13 cellular contexts compared by ENCODE assay signal in the genomic region with DNA sequence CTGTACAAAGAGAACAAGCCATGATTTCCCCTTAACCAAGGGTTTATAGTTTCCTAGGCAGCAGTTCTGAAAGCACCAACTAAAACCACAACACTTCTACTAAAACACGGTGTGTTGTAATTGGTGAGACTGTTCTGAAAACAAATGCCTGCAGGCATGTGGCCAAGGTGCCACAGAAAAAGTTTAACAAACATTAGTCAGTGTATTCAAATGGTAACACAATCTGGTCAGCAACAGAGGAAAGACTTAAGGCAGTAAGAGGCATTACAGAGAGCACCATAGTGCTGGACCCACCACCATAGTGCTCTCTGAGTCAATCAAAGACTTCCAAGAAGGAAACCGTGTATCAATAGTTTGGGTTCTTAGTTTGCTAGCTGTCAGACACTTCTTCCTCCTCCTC. TPM values are rescaled to one million over a fixed set of nuclear protein-coding genes. Genes with fewer than 3 reads are reported as not detected.
DNase-seq lines count a peak whose midpoint lies in the region; ATAC-seq and TF ChIP-seq lines count a peak whose summit lies in the region.
"Had no signal": no experiment of that assay in that cellular context is flagged by ENCODE, and none has a peak within 500 bp of the region (broad histone marks: within the 10 kb centered on the region; RNA-seq: fewer than 3 reads in every experiment).

No MANE protein-coding gene starts in this region.

- peak; percentile 24 for DNase-seq in stimulated activated CD4-positive, alpha-beta T cell treated with anti-CD3 and anti-CD28 coated beads, Interleukin-1b, Interleukin-23, amount 100 ng/mL, for 48 hours
- DNase-seq in stimulated activated CD4-positive, alpha-beta T cell treated with anti-CD3 and anti-CD28 coated beads, Interleukin-2, amount 100 ng/mL, for 48 hours: no peak
- no peak for DNase-seq in activated CD8-positive, alpha-beta T cell treated with anti-CD3 and anti-CD28 coated beads, Interleukin-2, amount 10 ng/mL, durations not matched to agents 7 days and 5 days
- peak; percentile 58 for DNase-seq in fibroblast of pulmonary artery (ENCODE audit: low read depth)
- no peak for DNase-seq in upper lobe of right lung
- no peak for DNase-seq in RKO (ENCODE audit: low spot score)
- DNase-seq: activated T-cell treated with anti-CD3 and anti-CD28 coated beads, Interleukin-2, amount 50 U/mL, for 1 hour; cortex of kidney; NCI-H146 had no signal

- H3K9me3 Mint-ChIP-seq in activated CD8-positive, alpha-beta T cell treated with anti-CD3 and anti-CD28 coated beads, Interleukin-2, amount 10 ng/mL, durations not matched to agents 7 days and 5 days (ENCODE audit: insufficient read depth): no peaks in the 10 kb centered on the region

- no peaks in the 10 kb centered on the region for H3K9me3 ChIP-seq in upper lobe of right lung
- H3K9me3 ChIP-seq: BLaER1 treated with 17β-estradiol and CSF1 and Interleukin-3, amounts not matched to agents 10 nM and 100 nM had no signal

- no peak overlapping the region for H3K4me3 Mint-ChIP-seq in activated CD8-positive, alpha-beta T cell treated with anti-CD3 and anti-CD28 coated beads, Interleukin-2, amount 10 ng/mL, durations not matched to agents 7 days and 5 days

- CTCF ChIA-PET in activated CD8-positive, alpha-beta T cell treated with anti-CD3 and anti-CD28 coated beads, Interleukin-2, amount 10 ng/mL, durations not matched to agents 7 days and 5 days (lab: Charles Lee): interaction anchor here (1.0 kb wide), 1 partner anchor 9 kb away, joined by 3 read pairs; no protein-coding TSS in a partner anchor

- peak; percentile 23 for ATAC-seq in activated CD8-positive, alpha-beta T cell treated with anti-CD3 and anti-CD28 coated beads, Interleukin-2, amount 10 ng/mL, durations not matched to agents 7 days and 5 days
- ATAC-seq in upper lobe of right lung: peak; percentile 25
- no peak for ATAC-seq in HG03196 (IDR thresholded peaks at IDR 0.05; ENCODE audit: unreplicated experiment)
- no peak for ATAC-seq in GM18873 (IDR thresholded peaks at IDR 0.05; ENCODE audit: low FRiP score, unreplicated experiment)

- peaks cover 55% of the 10 kb centered on the region for H3K36me3 Mint-ChIP-seq in activated CD8-positive, alpha-beta T cell treated with anti-CD3 and anti-CD28 coated beads, Interleukin-2, amount 10 ng/mL, durations not matched to agents 7 days and 5 days (ENCODE audit: low read depth)

- peaks cover 53% of the 10 kb centered on the region for H3K36me3 ChIP-seq in upper lobe of right lung

- H3K4me3 ChIP-seq in fibroblast of pulmonary artery (replicated peaks; ENCODE audit: low read depth, low read length) (no peak overlapping the region), upper lobe of right lung (no peak overlapping the region)
- H3K4me3 ChIP-seq: BLaER1 treated with 17β-estradiol and CSF1 and Interleukin-3, amounts not matched to agents 10 nM and 100 nM; skin epidermis had no signal

- H3K27me3 ChIP-seq in upper lobe of right lung: no peaks in the 10 kb centered on the region
- H3K27me3 ChIP-seq: BLaER1 treated with 17β-estradiol and CSF1 and Interleukin-3, amounts not matched to agents 10 nM and 100 nM had no signal

- peaks cover 7% of the 10 kb centered on the region for H3K4me1 Mint-ChIP-seq in activated CD8-positive, alpha-beta T cell treated with anti-CD3 and anti-CD28 coated beads, Interleukin-2, amount 10 ng/mL, durations not matched to agents 7 days and 5 days (ENCODE audit: low read depth)

- POLR2A ChIA-PET in activated CD8-positive, alpha-beta T cell treated with anti-CD3 and anti-CD28 coated beads, Interleukin-2, amount 10 ng/mL, durations not matched to agents 7 days and 5 days (lab: Charles Lee): interaction anchor here (1.0 to 1.1 kb wide), 2 partner anchors 18 to 23 kb away, joined by 3 read pairs; a partner anchor contains a TSS

- H3K4me1 ChIP-seq in upper lobe of right lung: peaks cover 15% of the 10 kb centered on the region

- no peak overlapping the region for H3K27ac Mint-ChIP-seq in activated CD8-positive, alpha-beta T cell treated with anti-CD3 and anti-CD28 coated beads, Interleukin-2, amount 10 ng/mL, durations not matched to agents 7 days and 5 days

- no peaks in the 10 kb centered on the region for H3K27me3 Mint-ChIP-seq in activated CD8-positive, alpha-beta T cell treated with anti-CD3 and anti-CD28 coated beads, Interleukin-2, amount 10 ng/mL, durations not matched to agents 7 days and 5 days (ENCODE audit: low read depth)

- no peak overlapping the region for H3K27ac ChIP-seq in upper lobe of right lung
- H3K27ac ChIP-seq: BLaER1 treated with 17β-estradiol and CSF1 and Interleukin-3, amounts not matched to agents 10 nM and 100 nM; skin epidermis had no signal

- intact Hi-C loops in upper lobe of right lung (cut with DNase I): no loop called here

- no peak for TF ChIP-seq CTCF in fibroblast of pulmonary artery (IDR thresholded peaks at IDR 0.05; ENCODE audit: low read length, missing control alignments)
- no peak for TF ChIP-seq CTCF in upper lobe of right lung (IDR thresholded peaks at IDR 0.05)

RNA-seq across cellular contexts. Expression of a gene that starts 16.7 kb away (rescaled TPM):
- 10 to 100 TPM; 24.1 to 27.7 TPM for total RNA-seq in activated CD8-positive, alpha-beta T cell treated with anti-CD3 and anti-CD28 coated beads, Interleukin-2, amount 10 ng/mL, durations not matched to agents 7 days and 5 days
- total RNA-seq in upper lobe of right lung: 18.6 TPM

RNA-seq across cellular contexts. Expression of a gene that starts 19.4 kb away (rescaled TPM):
- total RNA-seq in activated CD8-positive, alpha-beta T cell treated with anti-CD3 and anti-CD28 coated beads, Interleukin-2, amount 10 ng/mL, durations not matched to agents 7 days and 5 days: not detected
- 13.2 TPM for total RNA-seq in upper lobe of right lung

RNA-seq across cellular contexts. Expression of a gene that starts 22.8 kb away (rescaled TPM):
- total RNA-seq in activated CD8-positive, alpha-beta T cell treated with anti-CD3 and anti-CD28 coated beads, Interleukin-2, amount 10 ng/mL, durations not matched to agents 7 days and 5 days: 10 to 100 TPM; 70.8 to 73.0 TPM
- 64.5 TPM for total RNA-seq in upper lobe of right lung

RNA-seq across cellular contexts. Expression of a gene that starts 58.4 kb away (rescaled TPM):
- 10 to 100 TPM; 50.8 to 54.4 TPM for total RNA-seq in activated CD8-positive, alpha-beta T cell treated with anti-CD3 and anti-CD28 coated beads, Interleukin-2, amount 10 ng/mL, durations not matched to agents 7 days and 5 days
- 36.5 TPM for total RNA-seq in upper lobe of right lung

Comparison
In these comparisons a context has a peak if more than half of its experiments do, and no peak if none do; other contexts are left out.
1. DNase-seq: peak in stimulated activated CD4-positive, alpha-beta T cell treated with anti-CD3 and anti-CD28 coated beads, Interleukin-1b, Interleukin-23, amount 100 ng/mL, for 48 hours (single experiment) and fibroblast of pulmonary artery (single experiment); none in stimulated activated CD4-positive, alpha-beta T cell treated with anti-CD3 and anti-CD28 coated beads, Interleukin-2, amount 100 ng/mL, for 48 hours (0 of 2), activated CD8-positive, alpha-beta T cell treated with anti-CD3 and anti-CD28 coated beads, Interleukin-2, amount 10 ng/mL, durations not matched to agents 7 days and 5 days (single experiment), upper lobe of right lung (single experiment) and RKO (single experiment).
2. ATAC-seq: peak in activated CD8-positive, alpha-beta T cell treated with anti-CD3 and anti-CD28 coated beads, Interleukin-2, amount 10 ng/mL, durations not matched to agents 7 days and 5 days (single experiment) and upper lobe of right lung (single experiment); none in HG03196 (single experiment) and GM18873 (single experiment).
3. RNA of a gene that starts 19.4 kb away (total RNA-seq): 13.2 TPM in upper lobe of right lung (single experiment); not detected in activated CD8-positive, alpha-beta T cell treated with anti-CD3 and anti-CD28 coated beads, Interleukin-2, amount 10 ng/mL, durations not matched to agents 7 days and 5 days; every median in the first group is over 10 times any median in the second.